9 cellular contexts compared by ENCODE assay signal in the genomic region with DNA sequence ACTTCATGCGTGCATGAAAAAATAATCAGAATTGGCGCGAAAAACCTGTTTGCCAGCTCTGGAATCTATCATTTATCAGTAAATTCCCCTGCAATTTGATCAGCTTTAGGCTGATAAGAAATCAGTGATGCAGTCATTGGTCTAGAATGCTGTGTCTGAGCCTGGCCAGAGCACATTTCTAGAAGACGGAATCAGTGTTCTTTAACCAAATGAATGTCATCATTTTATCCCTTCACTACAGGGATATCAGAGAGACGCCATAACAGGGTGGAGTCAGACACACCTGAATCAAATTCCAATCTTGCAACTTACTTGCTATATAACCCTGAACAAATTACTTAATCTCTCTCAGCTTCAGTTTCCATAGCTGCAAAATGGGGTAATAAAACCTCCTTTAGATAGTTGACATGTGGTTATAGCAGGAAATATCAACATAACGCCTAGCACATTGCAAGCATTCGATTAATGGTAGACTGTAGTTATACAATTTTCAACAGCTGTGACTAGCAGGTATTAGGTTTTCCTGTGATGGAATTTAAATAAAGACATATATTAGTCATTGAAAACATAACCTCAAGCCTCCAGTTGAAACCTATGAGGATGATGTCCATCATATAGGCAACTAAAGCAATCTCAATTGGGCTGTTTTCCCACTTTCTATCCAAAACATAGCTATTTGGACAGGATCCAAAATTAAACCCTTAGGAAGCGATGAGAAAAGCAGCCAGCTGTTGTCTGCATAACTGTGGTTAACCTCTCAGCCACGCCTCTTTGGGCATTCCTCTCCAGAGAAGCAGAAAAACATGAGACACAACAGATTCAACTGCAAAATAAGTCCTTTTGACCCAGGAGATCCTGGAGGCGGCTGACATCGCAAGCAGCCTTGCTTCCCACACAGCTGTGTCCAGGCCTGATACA. TPM values are rescaled to one million over a fixed set of nuclear protein-coding genes. Genes with fewer than 3 reads are reported as not detected.
DNase-seq lines count a peak whose midpoint lies in the region; ATAC-seq and TF ChIP-seq lines count a peak whose summit lies in the region.
"Had no signal": no experiment of that assay in that cellular context is flagged by ENCODE, and none has a peak within 500 bp of the region (broad histone marks: within the 10 kb centered on the region; RNA-seq: fewer than 3 reads in every experiment).

No MANE protein-coding gene starts in this region.

- CTCF ChIA-PET in Calu3 (lab: Charles Lee), result interaction anchor here (1.2 to 1.6 kb wide), 3 partner anchors 17 to 22 kb away, joined by 3 to 7 read pairs (median 4); no protein-coding TSS in a partner anchor

- no peaks in the 10 kb centered on the region for H3K9me3 Mint-ChIP-seq in Calu3 (ENCODE audit: low read depth, unreplicated experiment)
- no peaks in the 10 kb centered on the region for H3K9me3 Mint-ChIP-seq in activated T-helper 17 cell treated with anti-CD3 and anti-CD28 coated beads, Interleukin-2, amount 50 U/mL, for 72 hours

- peaks cover 16% of the 10 kb centered on the region for H3K4me1 Mint-ChIP-seq in Calu3 (ENCODE audit: low read depth, unreplicated experiment)
- peaks cover 7% of the 10 kb centered on the region for H3K4me1 Mint-ChIP-seq in activated T-helper 17 cell treated with anti-CD3 and anti-CD28 coated beads, Interleukin-2, amount 50 U/mL, for 72 hours

- H3K4me3 Mint-ChIP-seq in Calu3 (ENCODE audit: low read depth, unreplicated experiment), result no peak overlapping the region
- peak overlapping the region; percentile 59 for H3K4me3 Mint-ChIP-seq in activated T-helper 17 cell treated with anti-CD3 and anti-CD28 coated beads, Interleukin-2, amount 50 U/mL, for 72 hours
- H3K4me3 Mint-ChIP-seq: memory B cell had no signal

- BruUV-seq in Calu3 (replicated peaks; lab: Mats Ljungman, UMichigan), result no TSS peak

- H3K27me3 Mint-ChIP-seq in Calu3 (ENCODE audit: unreplicated experiment), result no peaks in the 10 kb centered on the region
- H3K27me3 Mint-ChIP-seq in activated T-helper 17 cell treated with anti-CD3 and anti-CD28 coated beads, Interleukin-2, amount 50 U/mL, for 72 hours, result no peaks in the 10 kb centered on the region

- no peaks in the 10 kb centered on the region for H3K36me3 Mint-ChIP-seq in Calu3 (ENCODE audit: insufficient read depth, unreplicated experiment)
- no peaks in the 10 kb centered on the region for H3K36me3 Mint-ChIP-seq in activated T-helper 17 cell treated with anti-CD3 and anti-CD28 coated beads, Interleukin-2, amount 50 U/mL, for 72 hours (ENCODE audit: low read depth)
- H3K36me3 Mint-ChIP-seq: memory B cell had no signal

- H3K27ac Mint-ChIP-seq in Calu3 (ENCODE audit: unreplicated experiment), result no peak overlapping the region
- peak overlapping the region; percentile 10 for H3K27ac Mint-ChIP-seq in activated T-helper 17 cell treated with anti-CD3 and anti-CD28 coated beads, Interleukin-2, amount 50 U/mL, for 72 hours
- H3K27ac Mint-ChIP-seq: memory B cell had no signal

- DNase-seq in Calu3 (peak; percentile 49), NCI-H1048 (lab: John Stamatoyannopoulos, UW) (peak; percentile 0), iris pigment epithelial cell (ENCODE audit: low read depth) (peak; percentile 98)

- TF ChIP-seq CTCF in Calu3 (IDR thresholded peaks at IDR 0.05; ENCODE audit: unreplicated experiment), result no peak

- peak; percentile 64 for ATAC-seq in activated T-helper 17 cell treated with anti-CD3 and anti-CD28 coated beads, Interleukin-2, amount 50 U/mL, for 72 hours (replicated peaks)
- ATAC-seq in GM21825 (IDR thresholded peaks at IDR 0.05; ENCODE audit: unreplicated experiment) (no peak), GM18502 (IDR thresholded peaks at IDR 0.05; ENCODE audit: poor library complexity, unreplicated experiment) (no peak), HG03565 (IDR thresholded peaks at IDR 0.05; ENCODE audit: unreplicated experiment) (no peak), HG03442 (IDR thresholded peaks at IDR 0.05; ENCODE audit: unreplicated experiment) (no peak)

- intact Hi-C loops in Calu3 (cut with micrococcal nuclease; ENCODE audit: unreplicated experiment), result no loop called here

RNA-seq across cellular contexts. Expression of a gene that starts 51.6 kb away (rescaled TPM):
- 13.8 and 15.9 TPM in 2 replicates for total RNA-seq in Calu3 (2022)
- 1 to 10 TPM; 8.4 to 9.4 TPM for total RNA-seq in activated T-helper 17 cell treated with anti-CD3 and anti-CD28 coated beads, Interleukin-2, amount 50 U/mL, for 72 hours

Comparison
In these comparisons a context has a peak if more than half of its experiments do, and no peak if none do; other contexts are left out.
1. DNase-seq: peak in every context shown above with its lines; median percentile 98 in iris pigment epithelial cell; 49 in Calu3; 0 in NCI-H1048.